24 cellular contexts compared by ENCODE assay signal in genomic region chr5:72046106-72046505, GRCh38.
"Had no signal": no experiment of that assay in that cellular context is flagged by ENCODE, and none has a peak within 500 bp of the region (broad histone marks: within the 10 kb centered on the region; RNA-seq: fewer than 3 reads in every experiment).

No MANE protein-coding gene starts in this region.

- H3K4me3 Mint-ChIP-seq: endodermal cell; naive B cell; nephron; stimulated activated memory B cell treated with anti-CD40 and anti-IgM and Interleukin-4, amounts not matched to agents 10 μg/mL and 1 μg/mL and 100 μg/mL, for 72 hours; stimulated activated naive CD8-positive, alpha-beta T cell treated with anti-CD3 and anti-CD28 coated beads, Interleukin-15, Interleukin-2, amounts not matched to agents 100 ng/mL and 50 ng/mL, for 24 hours had no signal

- H3K79me2 ChIP-seq: hepatocyte had no signal

- H2AFZ ChIP-seq: hepatocyte had no signal

- H3K9me3 ChIP-seq: neutrophil, psoas muscle, right lobe of liver, tibial artery, upper lobe of left lung, uterus had no signal

- H3K27me3 ChIP-seq: hepatocyte, neutrophil, right lobe of liver, tibial artery, upper lobe of left lung, uterus had no signal

- H3K27ac Mint-ChIP-seq: endodermal cell; naive B cell; nephron; stimulated activated memory B cell treated with anti-CD40 and anti-IgM and Interleukin-4, amounts not matched to agents 10 μg/mL and 1 μg/mL and 100 μg/mL, for 72 hours; stimulated activated naive CD8-positive, alpha-beta T cell treated with anti-CD3 and anti-CD28 coated beads, Interleukin-15, Interleukin-2, amounts not matched to agents 100 ng/mL and 50 ng/mL, for 24 hours had no signal

- H3K36me3 ChIP-seq: neutrophil, right lobe of liver, spleen, tibial artery, upper lobe of left lung, uterus had no signal

- H3K4me1 Mint-ChIP-seq: naive B cell; nephron; stimulated activated memory B cell treated with anti-CD40 and anti-IgM and Interleukin-4, amounts not matched to agents 10 μg/mL and 1 μg/mL and 100 μg/mL, for 72 hours had no signal

- H3K4me1 ChIP-seq: foreskin keratinocyte, psoas muscle, right lobe of liver, spleen, tibial artery, upper lobe of left lung, uterus had no signal

- DNase-seq: effector CD4-positive, alpha-beta T cell; endodermal cell; erythroblast; foreskin keratinocyte; head of caudate nucleus; kidney glomerular epithelial cell; mesendoderm; naive B cell; psoas muscle; retina; right lobe of liver; spleen; stimulated activated CD4-positive, alpha-beta T cell treated with anti-CD3 and anti-CD28 coated beads, Interleukin-15, amount 100 ng/mL, for 24 hours; stimulated activated CD4-positive, alpha-beta T cell treated with anti-CD3 and anti-CD28 coated beads, Interleukin-1b, Interleukin-23, amount 100 ng/mL, for 48 hours; stimulated activated CD4-positive, alpha-beta T cell treated with anti-CD3 and anti-CD28 coated beads, Interleukin-4, amount 100 ng/mL, for 24 hours; tibial artery; upper lobe of left lung; uterus had no signal

- H3K36me3 Mint-ChIP-seq: naive B cell; stimulated activated memory B cell treated with anti-CD40 and anti-IgM and Interleukin-4, amounts not matched to agents 10 μg/mL and 1 μg/mL and 100 μg/mL, for 72 hours had no signal

- H3K4me3 ChIP-seq: coronary artery, hepatocyte, psoas muscle, right lobe of liver, spleen, tibial artery, upper lobe of left lung, uterus had no signal

- H3K4me2 ChIP-seq: hepatocyte had no signal

- H3K27ac ChIP-seq: coronary artery, foreskin keratinocyte, hepatocyte, neutrophil, psoas muscle, right lobe of liver, spleen, tibial artery, upper lobe of left lung, uterus had no signal

- ATAC-seq: foreskin keratinocyte; psoas muscle; right lobe of liver; stimulated activated memory B cell treated with anti-CD40 and anti-IgM and Interleukin-4, amounts not matched to agents 10 μg/mL and 1 μg/mL and 100 μg/mL, for 72 hours had no signal
